13 cellular contexts compared by ENCODE assay signal in genomic region chr12:31965090-31965489, GRCh38. TPM values are rescaled to one million over a fixed set of nuclear protein-coding genes. Genes with fewer than 3 reads are reported as not detected.
DNase-seq lines count a peak whose midpoint lies in the region; ATAC-seq and TF ChIP-seq lines count a peak whose summit lies in the region.
"Had no signal": no experiment of that assay in that cellular context is flagged by ENCODE, and none has a peak within 500 bp of the region (broad histone marks: within the 10 kb centered on the region; RNA-seq: fewer than 3 reads in every experiment).

No MANE protein-coding gene starts in this region.

- H3K36me3 ChIP-seq in HUES64 (ENCODE audit: insufficient read depth, low read length) (peaks cover 72% of the 10 kb centered on the region), mucosa of descending colon (ENCODE audit: low read depth) (no peaks in the 10 kb centered on the region)
- H3K36me3 ChIP-seq: ovary had no signal

- peak overlapping the region; percentile 17; the same call in 1 of the 2 replicates for H3K27ac ChIP-seq in HUES64 (ENCODE audit: low read depth, low read length)
- H3K27ac ChIP-seq: BLaER1 had no signal

- 94% methylated on average over 9 of the region's 9 CpGs for WGBS in HUES64

- no peak overlapping the region for H3K4me3 ChIP-seq in HUES64 (ENCODE audit: low read length)
- H3K4me3 ChIP-seq in mucosa of descending colon: no peak overlapping the region
- H3K4me3 ChIP-seq: BLaER1, ovary had no signal

- DNase-seq in CD14-positive monocyte (ENCODE audit: low spot score) (no peak), mucosa of descending colon (no peak), NCI-H2029 (lab: John Stamatoyannopoulos, UW) (no peak), NCI-H2196 treated with DMSO at 0.1 percent for 48 hours (lab: John Stamatoyannopoulos, UW; ENCODE audit: unreplicated experiment) (no peak)
- DNase-seq in activated CD8-positive, alpha-beta T cell treated with anti-CD3 and anti-CD28 coated beads, Interleukin-2, amount 10 ng/mL, durations not matched to agents 7 days and 5 days: peak; percentile 67
- DNase-seq: NCI-H2171 treated with DMSO at 0.1 percent for 48 hours, stomach, T1000 had no signal

- intact Hi-C loops in CD14-positive monocyte (cut with micrococcal nuclease) (loop anchor here in 1 of 2 donors (10.0 kb wide), 2 partner anchors 260 to 290 kb away; no protein-coding TSS in a partner anchor), mucosa of descending colon (cut with DNase I, micrococcal nuclease) (loop anchor here in 1 of 2 donors (10.0 kb wide), 1 partner anchor 280 kb away; no protein-coding TSS in a partner anchor)

- peak; percentile 48 for ATAC-seq in activated CD8-positive, alpha-beta T cell treated with anti-CD3 and anti-CD28 coated beads, Interleukin-2, amount 10 ng/mL, durations not matched to agents 7 days and 5 days
- ATAC-seq in mucosa of descending colon (peak; percentile 16), HG03097 (IDR thresholded peaks at IDR 0.05; ENCODE audit: low FRiP score, unreplicated experiment) (no peak), GM19351 (IDR thresholded peaks at IDR 0.05; ENCODE audit: unreplicated experiment) (no peak)

- H3K4me1 ChIP-seq in HUES64 (ENCODE audit: insufficient read depth, low read length) (peaks cover 39% of the 10 kb centered on the region), mucosa of descending colon (ENCODE audit: low read depth) (peaks cover 15% of the 10 kb centered on the region)

- no peak overlapping the region for H3K9ac ChIP-seq in HUES64 (ENCODE audit: low read depth, low read length)
- H3K9ac ChIP-seq: BLaER1 had no signal

- peaks cover 83 to 86% of the 10 kb centered on the region in 2 donors for H3K36me3 Mint-ChIP-seq in CD14-positive monocyte
- peaks cover 90% of the 10 kb centered on the region for H3K36me3 Mint-ChIP-seq in activated CD8-positive, alpha-beta T cell treated with anti-CD3 and anti-CD28 coated beads, Interleukin-2, amount 10 ng/mL, durations not matched to agents 7 days and 5 days (ENCODE audit: low read depth)

- peaks cover 86% of the 10 kb centered on the region for H3K4me1 Mint-ChIP-seq in CD14-positive monocyte
- H3K4me1 Mint-ChIP-seq in activated CD8-positive, alpha-beta T cell treated with anti-CD3 and anti-CD28 coated beads, Interleukin-2, amount 10 ng/mL, durations not matched to agents 7 days and 5 days (ENCODE audit: low read depth): peaks cover 76% of the 10 kb centered on the region

- H3K9me3 ChIP-seq in HUES64 (ENCODE audit: insufficient read depth, low read depth, low read length) (no peaks in the 10 kb centered on the region), mucosa of descending colon (no peaks in the 10 kb centered on the region)
- H3K9me3 ChIP-seq: ovary, stomach had no signal

- POLR2A ChIA-PET in activated CD8-positive, alpha-beta T cell treated with anti-CD3 and anti-CD28 coated beads, Interleukin-2, amount 10 ng/mL, durations not matched to agents 7 days and 5 days (lab: Charles Lee): interaction anchor here (0.7 kb wide), 1 partner anchor 15 kb away, joined by 3 read pairs; no protein-coding TSS in a partner anchor

- H3K4me3 Mint-ChIP-seq in CD14-positive monocyte: peak overlapping the region in 1 of 2 donors; percentile 16
- peak overlapping the region; percentile 85 for H3K4me3 Mint-ChIP-seq in activated CD8-positive, alpha-beta T cell treated with anti-CD3 and anti-CD28 coated beads, Interleukin-2, amount 10 ng/mL, durations not matched to agents 7 days and 5 days

- CTCF ChIA-PET in activated CD8-positive, alpha-beta T cell treated with anti-CD3 and anti-CD28 coated beads, Interleukin-2, amount 10 ng/mL, durations not matched to agents 7 days and 5 days (lab: Charles Lee): interaction anchor here (1.0 to 1.5 kb wide), 3 partner anchors 15 to 347 kb away, joined by 3 to 4 read pairs (median 3); no protein-coding TSS in a partner anchor

- no peak for TF ChIP-seq CTCF in CD14-positive monocyte (IDR thresholded peaks at IDR 0.05)
- TF ChIP-seq CTCF in mucosa of descending colon (IDR thresholded peaks at IDR 0.05): no peak

- no peaks in the 10 kb centered on the region for H3K27me3 ChIP-seq in HUES64 (ENCODE audit: insufficient read depth, low read length)
- H3K27me3 ChIP-seq: BLaER1, ovary, stomach had no signal

- peaks cover 0 to 5% (median 0%) of the 10 kb centered on the region in 3 donors for H3K27me3 Mint-ChIP-seq in CD14-positive monocyte (ENCODE audit: low read depth in 3 of 3)
- no peaks in the 10 kb centered on the region for H3K27me3 Mint-ChIP-seq in activated CD8-positive, alpha-beta T cell treated with anti-CD3 and anti-CD28 coated beads, Interleukin-2, amount 10 ng/mL, durations not matched to agents 7 days and 5 days (ENCODE audit: low read depth)

- H3K27ac Mint-ChIP-seq in CD14-positive monocyte: peak overlapping the region in 5 of 7 donors; percentile 44 to 89 (median 63)
- H3K27ac Mint-ChIP-seq in activated CD8-positive, alpha-beta T cell treated with anti-CD3 and anti-CD28 coated beads, Interleukin-2, amount 10 ng/mL, durations not matched to agents 7 days and 5 days: peak overlapping the region; percentile 95

- peaks cover 7 to 21% (median 13%) of the 10 kb centered on the region in 7 donors for H3K9me3 Mint-ChIP-seq in CD14-positive monocyte
- H3K9me3 Mint-ChIP-seq in activated CD8-positive, alpha-beta T cell treated with anti-CD3 and anti-CD28 coated beads, Interleukin-2, amount 10 ng/mL, durations not matched to agents 7 days and 5 days (ENCODE audit: insufficient read depth): peaks cover 5% of the 10 kb centered on the region

RNA-seq across cellular contexts. Expression of gene RESF1, which starts 5.9 kb away (rescaled TPM):
- polyA plus RNA-seq in CD14-positive monocyte: 10 to 100 TPM; 26.8 to 82.9 TPM
- 82.7 TPM for polyA plus RNA-seq in HUES64 (2013, experiment 1 of 2)
- 76.7 TPM for polyA plus RNA-seq in HUES64 (2013, experiment 2 of 2)
- total RNA-seq in activated CD8-positive, alpha-beta T cell treated with anti-CD3 and anti-CD28 coated beads, Interleukin-2, amount 10 ng/mL, durations not matched to agents 7 days and 5 days: 100 to 1,000 TPM; 112 to 126 TPM
- total RNA-seq in mucosa of descending colon: 10 to 100 TPM; 41.5 to 47.3 (median 46.8) TPM

Comparison
In these comparisons a context has a peak if more than half of its experiments do, and no peak if none do; other contexts are left out.
1. ATAC-seq: peak in activated CD8-positive, alpha-beta T cell treated with anti-CD3 and anti-CD28 coated beads, Interleukin-2, amount 10 ng/mL, durations not matched to agents 7 days and 5 days (single experiment) and mucosa of descending colon (single experiment); none in HG03097 (single experiment) and GM19351 (single experiment).